In the genomic region with DNA sequence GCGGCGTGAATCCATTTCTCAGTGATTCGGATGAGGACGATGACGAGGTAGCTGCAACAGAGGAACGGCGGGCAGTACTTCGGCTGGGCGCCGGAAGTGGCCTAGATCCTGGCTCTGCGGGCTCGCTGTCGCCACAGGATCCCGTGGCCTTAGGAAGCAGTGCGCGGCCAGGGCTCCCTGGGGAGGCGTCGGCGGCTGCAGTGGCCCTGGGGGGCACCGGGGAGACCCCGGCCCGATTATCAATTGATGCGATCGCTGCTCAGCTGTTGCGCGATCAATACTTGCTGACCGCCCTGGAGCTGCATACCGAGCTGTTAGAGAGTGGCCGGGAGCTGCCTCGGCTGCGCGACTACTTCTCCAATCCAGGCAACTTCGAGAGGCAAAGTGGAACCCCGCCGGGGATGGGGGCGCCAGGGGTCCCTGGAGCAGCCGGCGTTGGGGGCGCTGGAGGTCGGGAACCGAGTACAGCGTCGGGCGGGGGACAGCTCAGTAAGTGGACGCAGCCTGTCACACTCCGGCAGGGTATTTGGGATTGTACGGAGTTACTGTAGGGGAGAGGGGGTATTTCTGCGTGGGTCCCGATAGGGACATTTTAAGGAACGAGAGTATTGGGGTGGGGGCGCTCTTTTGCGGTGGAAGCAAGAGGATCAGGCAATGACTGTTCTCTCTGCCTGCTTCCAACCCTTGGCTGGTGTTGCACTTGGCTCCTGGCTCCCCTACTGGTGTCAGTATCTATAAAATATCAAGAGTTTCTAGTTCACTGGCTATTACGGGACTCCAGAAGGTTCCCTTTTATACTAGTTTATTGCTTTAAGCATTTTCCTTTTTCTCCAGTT, we compare ENCODE assay signal across 8 cellular contexts. TPM values are rescaled to one million over a fixed set of nuclear protein-coding genes. Genes with fewer than 3 reads are reported as not detected.
DNase-seq lines count a peak whose midpoint lies in the region; ATAC-seq, FAIRE-seq and TF ChIP-seq lines count a peak whose summit lies in the region.

No MANE protein-coding gene starts in this region.

- no peaks in the 10 kb centered on the region for H4K20me1 ChIP-seq in keratinocyte (ENCODE audit: control insufficient read depth, extremely low read depth, insufficient read depth, low read length)

- DNase-seq in AG20443 (ENCODE audit: low spot score), result peak; percentile 35
- peak; percentile 23 for DNase-seq in Jurkat, Clone E6-1 (ENCODE audit: low read depth, low spot score)
- DNase-seq in T-cell, result peak in 18 of 34 experiments; percentile 1 to 30 (median 12)
- peak; percentile 29 to 32 for DNase-seq in cardiac fibroblast (ENCODE audit: low read depth in 2 of 2)
- DNase-seq in keratinocyte (ENCODE audit: low read depth, low spot score), result no peak
- peak; percentile 6 for DNase-seq in stimulated activated CD4-positive, alpha-beta T cell treated with anti-CD3 and anti-CD28 coated beads, Interleukin-12 subunit alpha, Interleukin-12 subunit beta, amount 100 ng/mL, for 4 hours

- no peaks in the 10 kb centered on the region for H3K9me1 ChIP-seq in keratinocyte (ENCODE audit: control insufficient read depth, extremely low read depth, insufficient read depth, low read length)

- H3K27ac ChIP-seq in keratinocyte (ENCODE audit: control insufficient read depth, insufficient read depth, low read length), result peak overlapping the region; percentile 75

- CTCF ChIA-PET in T-cell (lab: Charles Lee), result interaction anchor here (0.6 to 7.5 kb wide), 9 partner anchors 9 to 1785 kb away, joined by 3 to 96 read pairs (median 5); a partner anchor contains a TSS

- dilution Hi-C loops in keratinocyte (cut with MboI; ENCODE audit: extremely low pct_ligation_motif_present, low sequenced_read_pairs), result no loop called here

- peak overlapping the region; percentile 99 for H3K4me3 Mint-ChIP-seq in T-cell

- H3K4me1 ChIP-seq in keratinocyte (ENCODE audit: control insufficient read depth, extremely low read depth, insufficient read depth, low read length), result peaks cover 23% of the 10 kb centered on the region

- peak overlapping the region; percentile 96 for H3K4me3 ChIP-seq in Jurkat, Clone E6-1 (ENCODE audit: low read length)
- peak overlapping the region; percentile 97 to 99 for H3K4me3 ChIP-seq in cardiac fibroblast (replicated peaks in 1 of 2; ENCODE audit: low read depth in 2 of 2, low read length in 2 of 2)
- peak overlapping the region; percentile 89 to 94 (median 92) for H3K4me3 ChIP-seq in keratinocyte (ENCODE audit: control insufficient read depth in 2 of 3, extremely low read depth in 1 of 3, insufficient read depth in 2 of 3, low read depth in 1 of 3, low read length in 3 of 3)

- POLR2A ChIA-PET in T-cell (lab: Charles Lee), result interaction anchor here in 1 of 2 donors (2.0 kb wide), 1 partner anchor 9 kb away, joined by 8 read pairs; no protein-coding TSS in a partner anchor

- ATAC-seq in GM18511 (IDR thresholded peaks at IDR 0.05; ENCODE audit: unreplicated experiment) (peak; percentile 21), T-cell (replicated peaks in 1 of 4) (peak in 1 of 4 experiments; percentile 1), HG02884 (IDR thresholded peaks at IDR 0.05; ENCODE audit: unreplicated experiment) (no peak)

- peaks cover 0 to 4% (median 0%) of the 10 kb centered on the region in 3 donors for H3K9me3 Mint-ChIP-seq in T-cell

- TF ChIP-seq CTCF in cardiac fibroblast (IDR thresholded peaks at IDR 0.05; ENCODE audit: low read depth, low read length) (no peak), keratinocyte (optimal IDR thresholded peaks at IDR 0.05 in 1 of 3, IDR thresholded peaks at IDR 0.05 in 1 of 3, conservative IDR thresholded peaks at IDR 0.05 in 1 of 3; ENCODE audit: extremely low read depth in 1 of 3, insufficient read depth in 2 of 3, low read length in 3 of 3) (peak in 2 of 3 experiments; percentile 7 to 34)

- FAIRE-seq in keratinocyte (lab: Jason Lieb, UNC), result peak; percentile 44

- peaks cover 72% of the 10 kb centered on the region for H3K79me2 ChIP-seq in keratinocyte (ENCODE audit: control insufficient read depth, insufficient read depth, low read length)

- peak overlapping the region; percentile 94 to 96 for H3K27ac Mint-ChIP-seq in T-cell

- peak overlapping the region; percentile 91 for H3K4me2 ChIP-seq in keratinocyte (ENCODE audit: control insufficient read depth, extremely low read depth, insufficient read depth, low read depth, low read length)

- no peaks in the 10 kb centered on the region for H3K9me3 ChIP-seq in keratinocyte (ENCODE audit: control insufficient read depth, low read depth, low read length)

- H3K36me3 Mint-ChIP-seq in T-cell, result peaks cover 19% of the 10 kb centered on the region

- H3K9ac ChIP-seq in keratinocyte (ENCODE audit: control insufficient read depth, extremely low read depth, insufficient read depth, low read length), result peak overlapping the region; percentile 86

- H3K27me3 Mint-ChIP-seq in T-cell, result no peaks in the 10 kb centered on the region

- H3K27me3 ChIP-seq in keratinocyte (ENCODE audit: control insufficient read depth, extremely low read depth, insufficient read depth, low read length), result no peaks in the 10 kb centered on the region

- peak overlapping the region; percentile 97 for H2AFZ ChIP-seq in keratinocyte (ENCODE audit: control insufficient read depth, low read length)

- H3K4me1 Mint-ChIP-seq in T-cell, result peaks cover 69 to 72% (median 72%) of the 10 kb centered on the region in 3 donors

- H3K36me3 ChIP-seq in keratinocyte (ENCODE audit: control insufficient read depth in 2 of 2, extremely low read depth in 1 of 2, insufficient read depth in 2 of 2, low read length in 2 of 2), result no peaks in the 10 kb centered on the region

RNA-seq across cellular contexts. Expression of a gene that starts 0.7 kb away (rescaled TPM):
- 13.5 TPM for polyA plus RNA-seq in Jurkat, Clone E6-1 (2012; ENCODE audit: insufficient read depth, insufficient read length)
- total RNA-seq in T-cell, result 10 to 100 TPM; 46.5 to 68.1 (median 51.5) TPM
- polyA plus RNA-seq in keratinocyte, result 9.4 to 21.8 TPM (median 20.1 TPM) in 3 replicates
- polyA plus RNA-seq in keratinocyte (2011; ENCODE audit: low read depth), result 25.3 TPM
- 8.1 and 14.8 TPM in 2 replicates for polyA plus RNA-seq in keratinocyte (2011; cell fraction: cytosol; rRNA removed)
- polyA plus RNA-seq in keratinocyte (2011; cell fraction: nucleus; rRNA removed), result 32.9 and 38.5 TPM in 2 replicates
- 10.4 and 29.5 TPM in 2 replicates for polyA plus RNA-seq in keratinocyte (2012; ENCODE audit: low replicate concordance)
- 34.2 to 65.7 TPM (median 39.9 TPM) in 3 replicates for polyA minus RNA-seq in keratinocyte
- polyA minus RNA-seq in keratinocyte (2011; cell fraction: cytosol; rRNA and poly(A)+ RNA removed), result 15.7 TPM
- 51.8 and 90.8 TPM in 2 replicates for polyA minus RNA-seq in keratinocyte (2011; cell fraction: nucleus; rRNA and poly(A)+ RNA removed)

RNA-seq across cellular contexts. Expression of a gene that starts 0.9 kb away (rescaled TPM):
- polyA plus RNA-seq in Jurkat, Clone E6-1 (2012; ENCODE audit: insufficient read depth, insufficient read length), result 13.3 TPM
- 10 to 100 TPM; 19.5 to 24.0 (median 21.8) TPM for total RNA-seq in T-cell
- 21.9 to 41.2 TPM (median 30.8 TPM) in 3 replicates for polyA plus RNA-seq in keratinocyte
- 12.4 TPM for polyA plus RNA-seq in keratinocyte (2011; ENCODE audit: low read depth)
- 9.8 and 18.5 TPM in 2 replicates for polyA plus RNA-seq in keratinocyte (2011; cell fraction: cytosol; rRNA removed)
- 23.9 and 34.5 TPM in 2 replicates for polyA plus RNA-seq in keratinocyte (2011; cell fraction: nucleus; rRNA removed)
- polyA plus RNA-seq in keratinocyte (2012; ENCODE audit: low replicate concordance), result 13.9 and 16.3 TPM in 2 replicates
- 31.2 to 153 TPM (median 69.3 TPM) in 3 replicates for polyA minus RNA-seq in keratinocyte
- polyA minus RNA-seq in keratinocyte (2011; cell fraction: cytosol; rRNA and poly(A)+ RNA removed), result 34.9 TPM
- 58.1 and 124 TPM in 2 replicates for polyA minus RNA-seq in keratinocyte (2011; cell fraction: nucleus; rRNA and poly(A)+ RNA removed)
